Comparison of ENCODE assay signal across 1 cellular context in the genomic region with DNA sequence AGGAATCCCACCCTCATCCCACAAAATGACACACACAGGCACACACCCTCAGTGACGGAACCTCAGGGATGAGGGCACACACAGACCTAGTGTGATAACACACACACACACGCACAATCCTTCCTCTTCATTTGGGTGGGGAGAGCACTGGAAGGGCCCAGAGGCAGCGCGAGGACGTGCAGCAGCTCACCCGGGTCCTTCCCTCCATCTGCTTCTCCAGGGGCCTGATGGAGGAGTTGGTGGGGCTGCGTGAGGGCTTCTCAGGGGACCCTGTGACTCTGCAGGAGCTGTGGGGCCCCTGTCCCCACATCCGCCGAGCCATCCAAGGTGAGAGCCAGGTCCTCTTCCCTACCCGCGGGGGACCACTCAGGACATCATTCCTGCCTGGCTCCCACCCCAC.
TF ChIP-seq lines count a peak whose summit lies in the region.

No MANE protein-coding gene starts in this region.

TF ChIP-seq in IMR-90, 13 proteins besides CTCF, POLR2A, EP300 and RAD21 (continued from another document):
- TF ChIP-seq, protein P1, sequence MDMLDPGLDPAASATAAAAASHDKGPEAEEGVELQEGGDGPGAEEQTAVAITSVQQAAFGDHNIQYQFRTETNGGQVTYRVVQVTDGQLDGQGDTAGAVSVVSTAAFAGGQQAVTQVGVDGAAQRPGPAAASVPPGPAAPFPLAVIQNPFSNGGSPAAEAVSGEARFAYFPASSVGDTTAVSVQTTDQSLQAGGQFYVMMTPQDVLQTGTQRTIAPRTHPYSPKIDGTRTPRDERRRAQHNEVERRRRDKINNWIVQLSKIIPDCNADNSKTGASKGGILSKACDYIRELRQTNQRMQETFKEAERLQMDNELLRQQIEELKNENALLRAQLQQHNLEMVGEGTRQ (IDR thresholded peaks at IDR 0.05; ENCODE audit: low read depth, low read length), result no peak
- TF ChIP-seq NFE2L2 (IDR thresholded peaks at IDR 0.05; ENCODE audit: low read depth, low read length), result no peak
